Comparison of ENCODE assay signal across 13 cellular contexts in genomic region chr13:41919031-41919740, GRCh38. TPM values are rescaled to one million over a fixed set of nuclear protein-coding genes. Genes with fewer than 3 reads are reported as not detected.
DNase-seq lines count a peak whose midpoint lies in the region; ATAC-seq and TF ChIP-seq lines count a peak whose summit lies in the region.
"Had no signal": no experiment of that assay in that cellular context is flagged by ENCODE, and none has a peak within 500 bp of the region (broad histone marks: within the 10 kb centered on the region; RNA-seq: fewer than 3 reads in every experiment).

No MANE protein-coding gene starts in this region.

- no peak overlapping the region for H2AFZ ChIP-seq in MM.1S (ENCODE audit: low read length)

- peak overlapping the region; percentile 92 for H3K27ac Mint-ChIP-seq in activated naive CD8-positive, alpha-beta T cell
- H3K27ac Mint-ChIP-seq: dendritic cell treated with granulocyte-macrophage colony-stimulating factor and Interleukin-4, amounts not matched to agents 40 ng/mL and 50 ng/mL, for 4 days; T-helper 2 cell treated with Interferon-gamma antibody and Interleukin-4, amounts not matched to agents 5 μg/mL and 100 μg/mL, for 36 hours had no signal

- H3F3A ChIP-seq in MM.1S (ENCODE audit: insufficient read depth, low read length), result peaks cover 23% of the 10 kb centered on the region

- H3K27me3 ChIP-seq in MM.1S (replicated peaks; ENCODE audit: insufficient read depth, low read length) (no peaks in the 10 kb centered on the region), thyroid gland (no peaks in the 10 kb centered on the region)

- H3K9ac ChIP-seq in MM.1S (ENCODE audit: low read length), result no peak overlapping the region

- DNase-seq in Right ventricle myocardium inferior (ENCODE audit: missing footprints) (no peak), cardiac septum (ENCODE audit: low spot score) (no peak), iPS-NIHi11 (ENCODE audit: low spot score) (peak; percentile 21), erythroblast (lab: John Stamatoyannopoulos, UW) (no peak), 8988T (no peak), MM.1S (no peak), thyroid gland (no peak)
- DNase-seq: NK-92 treated with Interleukin-12 subunit alpha and Interleukin-12 subunit beta, amount 100 ng/mL, for 24 hours; SIG-M5 had no signal

- no peaks in the 10 kb centered on the region for H3K9me2 ChIP-seq in MM.1S (replicated peaks; ENCODE audit: insufficient read depth, low read length)

- H3K4me2 ChIP-seq in MM.1S (ENCODE audit: low read depth, low read length), result no peak overlapping the region

- intact Hi-C loops in Right ventricle myocardium inferior (cut with DNase I), result no loop called here
- intact Hi-C loops in cardiac septum (cut with DNase I), result no loop called here
- intact Hi-C loops in thyroid gland (cut with DNase I), result no loop called here

- H3K4me1 ChIP-seq in MM.1S (ENCODE audit: low read length) (peaks cover 33% of the 10 kb centered on the region), thyroid gland (no peaks in the 10 kb centered on the region)

- H4K20me1 ChIP-seq in MM.1S (ENCODE audit: insufficient read depth, low read length), result no peaks in the 10 kb centered on the region

- H3K79me2 ChIP-seq in MM.1S (ENCODE audit: low read length), result peaks cover 34% of the 10 kb centered on the region

- 50 to 53% methylated on average over 2 to 3 of the region's 3 CpGs for WGBS in thyroid gland, 2 donors

- H3K36me3 ChIP-seq in MM.1S (replicated peaks; ENCODE audit: insufficient read depth, low read length), result no peaks in the 10 kb centered on the region
- no peaks in the 10 kb centered on the region for H3K36me3 ChIP-seq in thyroid gland

- no peak overlapping the region for H3K4me3 ChIP-seq in MM.1S (ENCODE audit: low read length)
- H3K4me3 ChIP-seq in thyroid gland (replicated peaks in 1 of 3), result no peak overlapping the region
- H3K4me3 ChIP-seq: skin epidermis had no signal

- H3K27me3 Mint-ChIP-seq in activated naive CD8-positive, alpha-beta T cell, result no peaks in the 10 kb centered on the region
- H3K27me3 Mint-ChIP-seq: dendritic cell treated with granulocyte-macrophage colony-stimulating factor and Interleukin-4, amounts not matched to agents 40 ng/mL and 50 ng/mL, for 4 days had no signal

- ATAC-seq in Right ventricle myocardium inferior, result peak; percentile 69

- peaks cover 24% of the 10 kb centered on the region for H3K36me3 Mint-ChIP-seq in activated naive CD8-positive, alpha-beta T cell

- TF ChIP-seq POLR2A in erythroblast (IDR thresholded peaks at IDR 0.05; ENCODE audit: low read length) (no peak), thyroid gland (IDR thresholded peaks at IDR 0.05) (no peak)

- H3K4me3 Mint-ChIP-seq in activated naive CD8-positive, alpha-beta T cell, result no peak overlapping the region
- H3K4me3 Mint-ChIP-seq: dendritic cell treated with granulocyte-macrophage colony-stimulating factor and Interleukin-4, amounts not matched to agents 40 ng/mL and 50 ng/mL, for 4 days; T-helper 2 cell treated with Interferon-gamma antibody and Interleukin-4, amounts not matched to agents 5 μg/mL and 100 μg/mL, for 36 hours had no signal

- TF ChIP-seq CTCF in MM.1S (IDR thresholded peaks at IDR 0.05; ENCODE audit: low read length) (no peak), thyroid gland (IDR thresholded peaks at IDR 0.05) (no peak)

- H3K27ac ChIP-seq in MM.1S (ENCODE audit: low read length), result no peak overlapping the region
- no peak overlapping the region for H3K27ac ChIP-seq in thyroid gland
- H3K27ac ChIP-seq: skin epidermis had no signal

- H3K9me3 ChIP-seq in MM.1S (replicated peaks; ENCODE audit: insufficient read depth, low read length), result no peaks in the 10 kb centered on the region
- no peaks in the 10 kb centered on the region for H3K9me3 ChIP-seq in thyroid gland

- peaks cover 8% of the 10 kb centered on the region for H3K9me3 Mint-ChIP-seq in activated naive CD8-positive, alpha-beta T cell (ENCODE audit: low read depth)

- H3K4me1 Mint-ChIP-seq in activated naive CD8-positive, alpha-beta T cell (ENCODE audit: low read depth), result peaks cover 71% of the 10 kb centered on the region

RNA-seq across cellular contexts. Expression of gene VWA8, which starts 41.7 kb away (rescaled TPM):
- total RNA-seq in Right ventricle myocardium inferior, result 40.1 TPM
- total RNA-seq in cardiac septum, result 49.7 TPM
- 10 to 100 TPM; 27.1 to 39.7 (median 30.4) TPM for total RNA-seq in thyroid gland
